8 cellular contexts compared by ENCODE assay signal in the genomic region with DNA sequence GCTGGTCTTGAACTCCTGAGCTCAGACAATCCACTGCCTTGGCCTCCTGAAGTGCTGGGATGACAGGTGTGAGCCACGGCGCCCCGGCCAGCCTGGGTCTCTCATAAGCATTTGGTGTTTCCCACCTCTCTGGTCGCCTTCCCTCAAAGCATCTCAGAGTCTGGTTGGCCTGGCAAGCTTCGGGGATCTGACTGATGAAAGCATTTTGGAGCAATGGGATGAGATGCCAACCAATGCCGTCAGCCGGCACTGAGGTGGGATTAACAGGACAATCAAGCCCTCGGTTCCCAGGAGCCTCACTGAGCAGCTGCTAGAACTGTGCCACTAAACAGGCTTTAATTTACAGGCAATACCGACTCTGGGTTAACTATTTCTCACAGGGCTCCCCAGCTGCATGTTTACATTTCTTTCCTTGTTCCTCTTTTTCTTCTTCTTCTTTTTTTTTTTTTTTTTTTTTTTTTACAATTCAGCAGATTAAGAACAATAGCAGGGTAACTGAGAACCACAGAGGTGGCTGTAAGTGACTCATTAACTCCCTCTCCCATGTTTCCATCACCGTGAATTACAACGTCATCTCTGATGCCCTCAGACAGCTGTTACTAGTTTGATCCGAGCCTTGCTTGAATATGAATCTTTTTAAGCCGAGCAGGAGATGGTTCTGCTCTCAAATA. TPM values are rescaled to one million over a fixed set of nuclear protein-coding genes. Genes with fewer than 3 reads are reported as not detected.
DNase-seq lines count a peak whose midpoint lies in the region; ATAC-seq, FAIRE-seq and TF ChIP-seq lines count a peak whose summit lies in the region.

No MANE protein-coding gene starts in this region.

- H3K79me2 ChIP-seq in astrocyte (ENCODE audit: insufficient read depth, low read length): no peaks in the 10 kb centered on the region

- H4K20me1 ChIP-seq in astrocyte (ENCODE audit: insufficient read depth, low read length): peaks cover 10% of the 10 kb centered on the region

- 69 to 88% (median 76%) methylated on average over 12 to 13 of the region's 13 CpGs for WGBS in adrenal gland, 4 donors

- H3K27me3 ChIP-seq in astrocyte (ENCODE audit: insufficient read depth, low read length): no peaks in the 10 kb centered on the region
- H3K27me3 ChIP-seq in adrenal gland: no peaks in the 10 kb centered on the region

- H3K9me3 Mint-ChIP-seq in astrocyte (ENCODE audit: unreplicated experiment): peaks cover 2% of the 10 kb centered on the region

- no peak overlapping the region for H2AFZ ChIP-seq in astrocyte (ENCODE audit: low read depth, low read length)

- H3K36me3 ChIP-seq in astrocyte (ENCODE audit: insufficient read depth, low read length): no peaks in the 10 kb centered on the region
- H3K36me3 ChIP-seq in adrenal gland (replicated peaks in 1 of 2): no peaks in the 10 kb centered on the region

- H3K4me1 ChIP-seq in astrocyte (ENCODE audit: insufficient read depth, low read length): peaks cover 49% of the 10 kb centered on the region
- H3K4me1 ChIP-seq in adrenal gland (replicated peaks in 1 of 2): peaks cover 31 to 41% of the 10 kb centered on the region in 2 donors

- peak overlapping the region; percentile 34 for H3K4me2 ChIP-seq in astrocyte (ENCODE audit: low read length)

- H3K9me3 ChIP-seq in astrocyte (ENCODE audit: insufficient read depth, low read depth, low read length): no peaks in the 10 kb centered on the region
- no peaks in the 10 kb centered on the region for H3K9me3 ChIP-seq in adrenal gland (replicated peaks in 1 of 3)

- H3K36me3 Mint-ChIP-seq in astrocyte (ENCODE audit: low read depth, unreplicated experiment): peaks cover 5% of the 10 kb centered on the region

- peak; percentile 66 for ATAC-seq in GM21390 (IDR thresholded peaks at IDR 0.05; ENCODE audit: unreplicated experiment)
- peak; percentile 64 for ATAC-seq in HG03558 (IDR thresholded peaks at IDR 0.05; ENCODE audit: extremely low read depth, unreplicated experiment)

- peaks cover 7% of the 10 kb centered on the region for H3K27me3 Mint-ChIP-seq in astrocyte (ENCODE audit: low read depth, unreplicated experiment)

- no peak overlapping the region for H3K4me3 Mint-ChIP-seq in astrocyte (ENCODE audit: unreplicated experiment)

- intact Hi-C loops in adrenal gland (cut with DNase I): loop anchor here (5.0 kb wide), 4 partner anchors 143 to 288 kb away; a partner anchor contains a TSS

- H3K27ac ChIP-seq in astrocyte (ENCODE audit: low read depth, low read length) (no peak overlapping the region), adrenal gland (peak overlapping the region in 1 of 5 donors; percentile 33)

- H3K27ac Mint-ChIP-seq in astrocyte (ENCODE audit: unreplicated experiment): no peak overlapping the region

- no peak overlapping the region for H3K4me3 ChIP-seq in astrocyte (ENCODE audit: insufficient read depth, low read depth, low read length)
- H3K4me3 ChIP-seq in adrenal gland: no peak overlapping the region

- H3K4me1 Mint-ChIP-seq in astrocyte (ENCODE audit: low read depth, unreplicated experiment): peaks cover 18% of the 10 kb centered on the region

- no peak for TF ChIP-seq CTCF in GM10248 (IDR thresholded peaks at IDR 0.05; ENCODE audit: control extremely low read depth, extremely low read depth, low read depth, missing control alignments)
- TF ChIP-seq CTCF in astrocyte (IDR thresholded peaks at IDR 0.05; ENCODE audit: insufficient read depth, low read depth, low read length): no peak
- TF ChIP-seq CTCF in adrenal gland (IDR thresholded peaks at IDR 0.05): no peak

- no peak for TF ChIP-seq POLR2A in adrenal gland (IDR thresholded peaks at IDR 0.05)

- H3K9ac ChIP-seq in astrocyte (ENCODE audit: low read length): no peak overlapping the region

- FAIRE-seq in astrocyte (lab: Jason Lieb, UNC): no peak

- POLR2A ChIA-PET in GM10248 (lab: Yijun Ruan, JAX): interaction anchor here (0.6 to 1.6 kb wide), 5 partner anchors 16 to 1935 kb away, joined by 3 to 8 read pairs (median 4); a partner anchor contains a TSS

- DNase-seq in GM10248 (ENCODE audit: extremely low spot score) (peak; percentile 78), astrocyte (ENCODE audit: low read depth) (peak; percentile 66), COR-L47 (lab: John Stamatoyannopoulos, UW) (no peak), adrenal gland (no peak), NCI-H146 (lab: John Stamatoyannopoulos, UW) (no peak)
- no peak for DNase-seq in activated T-cell treated with anti-CD3 and anti-CD28 coated beads, Interleukin-2, amount 50 U/mL, for 1 hour

- CTCF ChIA-PET in GM10248 (lab: Yijun Ruan, JAX): interaction anchor here (0.8 to 9.8 kb wide), 46 partner anchors 12 to 595 kb away, joined by 3 to 168 read pairs (median 7); a partner anchor contains a TSS

RNA-seq across cellular contexts. Expression of a gene that starts 38.0 kb away (rescaled TPM):
- total RNA-seq in astrocyte (85.3 and 119 TPM in 2 replicates), adrenal gland (10 to 100 TPM; 11.0 to 74.0 (median 23.1) TPM)
- polyA plus RNA-seq in adrenal gland: 100 to 1,000 TPM in 1 of 3 donors, 10 to 100 TPM in 1, 1 to 10 TPM in 1; 6.4 to 204 (median 10.2) TPM

Comparison
In these comparisons a context has a peak if more than half of its experiments do, and no peak if none do; other contexts are left out.
1. DNase-seq: peak in GM10248 (single experiment) and astrocyte (single experiment); none in COR-L47 (single experiment), adrenal gland (0 of 7), activated T-cell treated with anti-CD3 and anti-CD28 coated beads, Interleukin-2, amount 50 U/mL, for 1 hour (single experiment) and NCI-H146 (single experiment).